In genomic region chr20:60354181-60354580, GRCh38 we compare ENCODE assay signal across 23 cellular contexts.
"Had no signal": no experiment of that assay in that cellular context is flagged by ENCODE, and none has a peak within 500 bp of the region (broad histone marks: within the 10 kb centered on the region; RNA-seq: fewer than 3 reads in every experiment).

No MANE protein-coding gene starts in this region.

- H3K27ac Mint-ChIP-seq: immature natural killer cell; natural killer cell; stimulated activated naive CD8-positive, alpha-beta T cell treated with anti-CD3 and anti-CD28 coated beads, Interleukin-15, amount 100 ng/mL, for 72 hours had no signal

- H3K36me3 Mint-ChIP-seq: natural killer cell had no signal

- H3K4me3 Mint-ChIP-seq: immature natural killer cell; natural killer cell; stimulated activated naive CD8-positive, alpha-beta T cell treated with anti-CD3 and anti-CD28 coated beads, Interleukin-15, amount 100 ng/mL, for 72 hours had no signal

- H3K27me3 Mint-ChIP-seq: stimulated activated naive CD8-positive, alpha-beta T cell treated with anti-CD3 and anti-CD28 coated beads, Interleukin-15, amount 100 ng/mL, for 72 hours had no signal

- FAIRE-seq: colon, pancreas had no signal

- ATAC-seq: esophagus mucosa; gastrocnemius medialis; heart left ventricle; left ventricle myocardium superior; lower lobe of right lung; natural killer cell; pancreas; right lobe of liver; stimulated activated naive CD8-positive, alpha-beta T cell treated with anti-CD3 and anti-CD28 coated beads, Interleukin-15, amount 100 ng/mL, for 72 hours had no signal

- DNase-seq: dorsolateral prefrontal cortex; effector CD4-positive, alpha-beta T cell; foreskin fibroblast; gastrocnemius medialis; heart left ventricle; hippocampal formation; immature natural killer cell; islet precursor cell; kidney glomerular epithelial cell; left ventricle myocardium superior; lower lobe of right lung; natural killer cell; pancreas; right lobe of liver; stimulated activated CD4-positive, alpha-beta T cell treated with anti-CD3 and anti-CD28 coated beads, Interleukin-12 subunit alpha, Interleukin-12 subunit beta, amount 100 ng/mL, for 4 hours; stimulated activated CD4-positive, alpha-beta T cell treated with anti-CD3 and anti-CD28 coated beads, Interleukin-1b, Interleukin-23, amount 100 ng/mL, for 48 hours; stimulated activated CD4-positive, alpha-beta T cell treated with anti-CD3 and anti-CD28 coated beads, Interleukin-4, amount 100 ng/mL, for 1 hour; stimulated activated CD8-positive, alpha-beta memory T cell treated with anti-CD3 and anti-CD28 coated beads, Interleukin-4, amount 100 ng/mL, for 48 hours; stimulated activated naive CD4-positive, alpha-beta T cell; stimulated activated naive CD8-positive, alpha-beta T cell treated with anti-CD3 and anti-CD28 coated beads, Interleukin-15, amount 100 ng/mL, for 72 hours; transverse colon had no signal

- H3K4me1 Mint-ChIP-seq: immature natural killer cell; natural killer cell; stimulated activated naive CD8-positive, alpha-beta T cell treated with anti-CD3 and anti-CD28 coated beads, Interleukin-15, amount 100 ng/mL, for 72 hours had no signal

- H3K9me3 Mint-ChIP-seq: immature natural killer cell; natural killer cell; stimulated activated naive CD8-positive, alpha-beta T cell treated with anti-CD3 and anti-CD28 coated beads, Interleukin-15, amount 100 ng/mL, for 72 hours had no signal
